In genomic region chr17:78128616-78129384, GRCh38 we compare ENCODE assay signal across 1 cellular context.
TF ChIP-seq lines count a peak whose summit lies in the region.

A gene with protein sequence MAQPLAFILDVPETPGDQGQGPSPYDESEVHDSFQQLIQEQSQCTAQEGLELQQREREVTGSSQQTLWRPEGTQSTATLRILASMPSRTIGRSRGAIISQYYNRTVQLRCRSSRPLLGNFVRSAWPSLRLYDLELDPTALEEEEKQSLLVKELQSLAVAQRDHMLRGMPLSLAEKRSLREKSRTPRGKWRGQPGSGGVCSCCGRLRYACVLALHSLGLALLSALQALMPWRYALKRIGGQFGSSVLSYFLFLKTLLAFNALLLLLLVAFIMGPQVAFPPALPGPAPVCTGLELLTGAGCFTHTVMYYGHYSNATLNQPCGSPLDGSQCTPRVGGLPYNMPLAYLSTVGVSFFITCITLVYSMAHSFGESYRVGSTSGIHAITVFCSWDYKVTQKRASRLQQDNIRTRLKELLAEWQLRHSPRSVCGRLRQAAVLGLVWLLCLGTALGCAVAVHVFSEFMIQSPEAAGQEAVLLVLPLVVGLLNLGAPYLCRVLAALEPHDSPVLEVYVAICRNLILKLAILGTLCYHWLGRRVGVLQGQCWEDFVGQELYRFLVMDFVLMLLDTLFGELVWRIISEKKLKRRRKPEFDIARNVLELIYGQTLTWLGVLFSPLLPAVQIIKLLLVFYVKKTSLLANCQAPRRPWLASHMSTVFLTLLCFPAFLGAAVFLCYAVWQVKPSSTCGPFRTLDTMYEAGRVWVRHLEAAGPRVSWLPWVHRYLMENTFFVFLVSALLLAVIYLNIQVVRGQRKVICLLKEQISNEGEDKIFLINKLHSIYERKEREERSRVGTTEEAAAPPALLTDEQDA (minus strand): TSS chr17:78128755. CDS start chr17:78126832, 1,923 bp downstream.

TF ChIP-seq in HCT116, 20 proteins besides CTCF, POLR2A, EP300 and RAD21 (continued from another document):
- TF ChIP-seq YY1 (IDR thresholded peaks at IDR 0.05; ENCODE audit: extremely low read depth, insufficient replicate concordance, low read depth, low read length), result peak; percentile 35
